In the genomic region with DNA sequence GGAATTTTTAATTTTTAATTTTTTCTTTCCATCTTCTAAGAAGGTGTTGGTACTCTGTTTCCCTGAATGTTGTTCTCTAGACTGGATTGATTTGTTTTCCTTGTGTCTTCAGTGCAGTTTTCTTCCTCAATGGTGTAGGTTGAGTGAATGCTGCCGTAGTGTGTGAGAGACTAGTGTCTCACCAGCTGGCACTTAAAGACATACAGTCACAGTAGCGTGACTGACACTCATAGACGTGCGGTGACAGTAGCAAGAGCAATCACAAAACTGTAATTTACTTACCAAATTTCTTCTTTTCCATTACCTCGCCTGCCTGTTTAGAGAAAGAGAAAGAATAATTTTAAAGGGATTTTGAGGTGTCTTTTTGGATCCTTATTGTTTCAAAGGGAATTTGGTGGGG, we compare ENCODE assay signal across 21 cellular contexts. TPM values are rescaled to one million over a fixed set of nuclear protein-coding genes. Genes with fewer than 3 reads are reported as not detected.
DNase-seq lines count a peak whose midpoint lies in the region; ATAC-seq, FAIRE-seq and TF ChIP-seq lines count a peak whose summit lies in the region.
"Had no signal": no experiment of that assay in that cellular context is flagged by ENCODE, and none has a peak within 500 bp of the region (broad histone marks: within the 10 kb centered on the region; RNA-seq: fewer than 3 reads in every experiment).

No MANE protein-coding gene starts in this region.

- no TSS peak for BruUV-seq in GM12878 (replicated peaks; lab: Mats Ljungman, UMichigan)

- no peak overlapping the region for H3K4me2 ChIP-seq in GM12878 (ENCODE audit: control insufficient read depth, insufficient read depth)

- H3K9me3 ChIP-seq in GM12878 (replicated peaks; ENCODE audit: control insufficient read depth, insufficient read depth, low read length) (no peaks in the 10 kb centered on the region), uterus (no peaks in the 10 kb centered on the region)
- H3K9me3 ChIP-seq: BLaER1 treated with 17β-estradiol and CSF1 and Interleukin-3, amounts not matched to agents 10 nM and 100 nM had no signal

- H3K4me3 ChIP-seq in GM12878: no peak overlapping the region
- H3K4me3 ChIP-seq in uterus: no peak overlapping the region
- H3K4me3 ChIP-seq: BLaER1 treated with 17β-estradiol and CSF1 and Interleukin-3, amounts not matched to agents 10 nM and 100 nM; K562 had no signal

- RAD21 ChIA-PET in GM12878 (lab: Charles Lee; ENCODE audit: unreplicated experiment): interaction anchor here (2.1 kb wide), 2 partner anchors 174 to 231 kb away, joined by 15 to 24 read pairs; no protein-coding TSS in a partner anchor

- H3K4me1 ChIP-seq in GM12878 (ENCODE audit: control insufficient read depth, insufficient read depth, low read length): no peaks in the 10 kb centered on the region
- H3K4me1 ChIP-seq in uterus: no peaks in the 10 kb centered on the region

- ATAC-seq in HG03432 (IDR thresholded peaks at IDR 0.05; ENCODE audit: unreplicated experiment): peak; percentile 75
- ATAC-seq in GM12878: peak; percentile 54
- no peak for ATAC-seq in HG03439 (IDR thresholded peaks at IDR 0.05; ENCODE audit: unreplicated experiment)
- ATAC-seq: K562, Right ventricle myocardium inferior, T-cell had no signal

- CTCF ChIA-PET in GM12878 (lab: Yijun Ruan, JAX): interaction anchor here (2.1 to 8.8 kb wide), 4 partner anchors 84 to 232 kb away, joined by 8 to 69 read pairs (median 43); no protein-coding TSS in a partner anchor

- peak; percentile 20 for DNase-seq in NCI-H345 (lab: John Stamatoyannopoulos, UW)
- no peak for DNase-seq in NCI-H345 treated with DMSO at 0.1 percent for 48 hours (lab: John Stamatoyannopoulos, UW; ENCODE audit: unreplicated experiment)
- no peak for DNase-seq in GM12878 (ENCODE audit: low read depth, low spot score)
- DNase-seq in uterus: no peak
- no peak for DNase-seq in amygdala (lab: John Stamatoyannopoulos, UW)
- DNase-seq in stimulated activated CD4-positive, alpha-beta T cell treated with anti-CD3 and anti-CD28 coated beads, Interleukin-12 subunit alpha, Interleukin-12 subunit beta, amount 100 ng/mL, for 4 hours: no peak
- DNase-seq: CD8-positive, alpha-beta memory T cell; DND-41; H7; NCI-H1436 treated with DMSO at 0.1 percent for 48 hours; NCI-H2081 treated with DMSO at 0.1 percent for 48 hours; NCI-H226; NCI-H748 treated with DMSO at 0.1 percent for 48 hours; T-cell had no signal

- WGBS in GM12878 (ENCODE audit: insufficient coverage, insufficient replicate concordance, low lambda C conversion rate, missing lambda C conversion rate): 32% methylated on average over 5 of the region's 5 CpGs

- H3K27ac ChIP-seq in GM12878 (ENCODE audit: control insufficient read depth, insufficient read depth) (no peak overlapping the region), uterus (peak overlapping the region; percentile 38 to 41)
- H3K27ac ChIP-seq: BLaER1 treated with 17β-estradiol and CSF1 and Interleukin-3, amounts not matched to agents 10 nM and 100 nM had no signal

- H3K36me3 ChIP-seq in GM12878 (ENCODE audit: control insufficient read depth in 2 of 2, insufficient read depth in 2 of 2, low read length in 1 of 2) (no peaks in the 10 kb centered on the region), uterus (no peaks in the 10 kb centered on the region)
- H3K36me3 ChIP-seq: BLaER1 treated with 17β-estradiol and CSF1 and Interleukin-3, amounts not matched to agents 10 nM and 100 nM had no signal

- POLR2A ChIA-PET in GM12878 (lab: Charles Lee): no interaction called here

- TF ChIP-seq CTCF in GM12878 (IDR thresholded peaks at IDR 0.05 in 2 of 3, conservative IDR thresholded peaks at IDR 0.05 in 1 of 3; ENCODE audit: control insufficient read depth in 2 of 3, extremely low read depth in 1 of 3, insufficient read depth in 1 of 3, low read depth in 3 of 3, low read length in 3 of 3): no peak
- TF ChIP-seq CTCF in uterus (IDR thresholded peaks at IDR 0.05): no peak

- intact Hi-C loops in GM12878 (cut with micrococcal nuclease; ENCODE audit: unreplicated experiment) (loop anchor here (5.0 to 10.0 kb wide), 2 partner anchors 172 to 360 kb away; no protein-coding TSS in a partner anchor), uterus (cut with DNase I; ENCODE audit: low total_unique reads) (loop anchor here (10.0 kb wide), 1 partner anchor 230 kb away; no protein-coding TSS in a partner anchor)

- no peaks in the 10 kb centered on the region for H3K27me3 ChIP-seq in GM12878 (replicated peaks in 1 of 2; ENCODE audit: control insufficient read depth in 2 of 2, insufficient read depth in 2 of 2, low read length in 1 of 2)
- no peaks in the 10 kb centered on the region for H3K27me3 ChIP-seq in uterus
- H3K27me3 ChIP-seq: BLaER1 treated with 17β-estradiol and CSF1 and Interleukin-3, amounts not matched to agents 10 nM and 100 nM had no signal

- no peak for TF ChIP-seq EP300 in GM12878 (IDR thresholded peaks at IDR 0.05; ENCODE audit: borderline replicate concordance in 1 of 2, control insufficient read depth in 1 of 2, low read depth in 2 of 2, low read length in 2 of 2)

- H2AFZ ChIP-seq in GM12878 (ENCODE audit: control insufficient read depth, low read depth, low read length): no peak overlapping the region

- SMC1A ChIA-PET in GM12878 (lab: Charles Lee; ENCODE audit: uncharacterized antibody, unreplicated experiment): interaction anchor here (0.6 to 8.8 kb wide), 5 partner anchors 173 to 279 kb away, joined by 3 to 103 read pairs (median 6); no protein-coding TSS in a partner anchor

- in situ Hi-C loops in GM12878 (cut with MboI): no loop called here

- no peak overlapping the region for H3K9ac ChIP-seq in GM12878 (ENCODE audit: control insufficient read depth, insufficient read depth, low read length)
- H3K9ac ChIP-seq: BLaER1 treated with 17β-estradiol and CSF1 and Interleukin-3, amounts not matched to agents 10 nM and 100 nM had no signal

- no peaks in the 10 kb centered on the region for H3K79me2 ChIP-seq in GM12878 (ENCODE audit: control insufficient read depth, insufficient read depth, low read length)

- no peak for TF ChIP-seq POLR2A in GM12878 (IDR thresholded peaks at IDR 0.05; ENCODE audit: low read depth, low read length)
- TF ChIP-seq POLR2A in uterus (IDR thresholded peaks at IDR 0.05): no peak

- FAIRE-seq in GM12878 (lab: Jason Lieb, UNC): no peak
- FAIRE-seq: D721Med, G401.6, K562 had no signal

- TF ChIP-seq RAD21 in GM12878 (IDR thresholded peaks at IDR 0.05; ENCODE audit: insufficient read depth, low read depth, low read length): no peak

- H4K20me1 ChIP-seq in GM12878 (ENCODE audit: control insufficient read depth, insufficient read depth): no peaks in the 10 kb centered on the region
- H4K20me1 ChIP-seq: BLaER1 treated with 17β-estradiol and CSF1 and Interleukin-3, amounts not matched to agents 10 nM and 100 nM had no signal

TF ChIP-seq in GM12878, 131 proteins besides CTCF, POLR2A, EP300 and RAD21:
- no peak for TF ChIP-seq MTA2 (IDR thresholded peaks at IDR 0.05; ENCODE audit: low read depth)
- TF ChIP-seq TAF1 (IDR thresholded peaks at IDR 0.05; ENCODE audit: borderline replicate concordance, low read depth, low read length): no peak
- TF ChIP-seq, protein P1, sequence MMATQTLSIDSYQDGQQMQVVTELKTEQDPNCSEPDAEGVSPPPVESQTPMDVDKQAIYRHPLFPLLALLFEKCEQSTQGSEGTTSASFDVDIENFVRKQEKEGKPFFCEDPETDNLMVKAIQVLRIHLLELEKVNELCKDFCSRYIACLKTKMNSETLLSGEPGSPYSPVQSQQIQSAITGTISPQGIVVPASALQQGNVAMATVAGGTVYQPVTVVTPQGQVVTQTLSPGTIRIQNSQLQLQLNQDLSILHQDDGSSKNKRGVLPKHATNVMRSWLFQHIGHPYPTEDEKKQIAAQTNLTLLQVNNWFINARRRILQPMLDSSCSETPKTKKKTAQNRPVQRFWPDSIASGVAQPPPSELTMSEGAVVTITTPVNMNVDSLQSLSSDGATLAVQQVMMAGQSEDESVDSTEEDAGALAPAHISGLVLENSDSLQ (IDR thresholded peaks at IDR 0.05): peak; percentile 51
- TF ChIP-seq RFX5 (IDR thresholded peaks at IDR 0.05; ENCODE audit: low read depth, low read length): no peak
- TF ChIP-seq NFIC (IDR thresholded peaks at IDR 0.05; ENCODE audit: low read depth, low read length): no peak

RNA-seq across cellular contexts. Expression of a gene that starts 21.4 kb away (rescaled TPM):
- 38.8 and 42.8 TPM in 2 replicates for total RNA-seq in GM12878 (2013; cell fraction: nucleolus; rRNA removed)
- total RNA-seq in GM12878 (2014; rRNA removed) (31.4 and 36.5 TPM in 2 replicates), GM12878 (2014; rRNA removed; fragmentation: Illumina TruSeq; extraction: Trizol) (39.7 and 40.1 TPM in 2 replicates), GM12878 (2021) (39.2 and 41.1 TPM in 2 replicates), uterus (10 to 100 TPM; 37.4 to 45.6 (median 39.9) TPM)
- polyA plus RNA-seq in GM12878 (2011; ENCODE audit: low read depth): 12.4 TPM
- polyA plus RNA-seq in GM12878 (2011; rRNA removed) (39.3 and 65.2 TPM in 2 replicates), GM12878 (2014; fragmentation: Illumina TruSeq; extraction: Trizol) (35.1 and 43.9 TPM in 2 replicates), GM12878 (2014; fragmentation: Nextera tagmentation; extraction: Ambion mirVana) (10 to 100 TPM; 11.9 to 15.1 TPM), GM12878 (2014; rRNA removed) (24.2 and 24.4 TPM in 2 replicates), GM12878 (2016; fragmentation: Nextera tagmentation; extraction: Ambion mirVana) (10 to 100 TPM; 40.9 to 41.7 TPM)
- 19.4 and 20.9 TPM in 2 replicates for polyA plus RNA-seq in GM12878 (2011; cell fraction: cytosol; rRNA removed)
- 21.9 and 36.0 TPM in 2 replicates for polyA plus RNA-seq in GM12878 (2011; cell fraction: nucleus; rRNA removed)
- polyA plus RNA-seq in GM12878 (2012): 15.5 and 18.3 TPM in 2 replicates
- polyA minus RNA-seq in GM12878 (2011; rRNA and poly(A)+ RNA removed): 23.2 and 24.4 TPM in 2 replicates
- 13.0 and 16.8 TPM in 2 replicates for polyA minus RNA-seq in GM12878 (2011; cell fraction: cytosol; rRNA and poly(A)+ RNA removed)
- polyA minus RNA-seq in GM12878 (2011; cell fraction: nucleus; rRNA and poly(A)+ RNA removed): 8.8 and 13.0 TPM in 2 replicates
